8 cellular contexts compared by ENCODE assay signal in the genomic region with DNA sequence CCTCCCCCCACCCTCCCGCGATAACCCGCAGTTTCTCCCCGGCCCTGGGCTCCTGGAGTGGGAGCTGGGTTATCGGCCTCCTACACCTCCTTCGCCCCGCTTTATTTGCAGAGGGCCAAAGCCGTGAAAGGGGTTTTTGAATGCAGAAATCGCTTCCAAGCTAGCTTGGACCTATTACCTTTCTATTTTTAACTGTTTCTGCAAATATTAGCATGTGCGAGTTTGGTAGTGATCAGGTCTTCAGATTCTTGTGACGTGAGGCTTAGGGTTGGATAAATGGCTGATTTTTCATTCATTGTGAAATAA. TPM values are rescaled to one million over a fixed set of nuclear protein-coding genes. Genes with fewer than 3 reads are reported as not detected.
DNase-seq lines count a peak whose midpoint lies in the region; ATAC-seq and TF ChIP-seq lines count a peak whose summit lies in the region.

No MANE protein-coding gene starts in this region.

- H3K9me3 ChIP-seq in left ventricle myocardium inferior (replicated peaks) (no peaks in the 10 kb centered on the region), adrenal gland (replicated peaks in 1 of 3) (no peaks in the 10 kb centered on the region), right lobe of liver (no peaks in the 10 kb centered on the region), transverse colon (no peaks in the 10 kb centered on the region)

- DNase-seq in left ventricle myocardium inferior, result no peak
- DNase-seq in left ventricle myocardium superior, result no peak
- peak in 3 of 7 donors; percentile 69 to 75 (median 73) for DNase-seq in adrenal gland
- no peak for DNase-seq in right lobe of liver
- DNase-seq in transverse colon, result no peak
- no peak for DNase-seq in NCI-H774 (lab: John Stamatoyannopoulos, UW)
- DNase-seq in D341Med (ENCODE audit: low spot score), result no peak
- no peak for DNase-seq in EL

- no peak for TF ChIP-seq CTCF in left ventricle myocardium inferior (IDR thresholded peaks at IDR 0.05; ENCODE audit: borderline replicate concordance)
- no peak for TF ChIP-seq CTCF in adrenal gland (IDR thresholded peaks at IDR 0.05)
- no peak for TF ChIP-seq CTCF in right lobe of liver (IDR thresholded peaks at IDR 0.05)
- TF ChIP-seq CTCF in transverse colon (IDR thresholded peaks at IDR 0.05), result no peak

- H3K27me3 ChIP-seq in left ventricle myocardium inferior (ENCODE audit: low read depth), result no peaks in the 10 kb centered on the region
- H3K27me3 ChIP-seq in adrenal gland, result no peaks in the 10 kb centered on the region
- no peaks in the 10 kb centered on the region for H3K27me3 ChIP-seq in right lobe of liver
- H3K27me3 ChIP-seq in transverse colon, result no peaks in the 10 kb centered on the region

- ATAC-seq in left ventricle myocardium superior (no peak), right lobe of liver (peak in 1 of 4 donors; percentile 0)

- no peak for TF ChIP-seq EP300 in transverse colon (IDR thresholded peaks at IDR 0.05; ENCODE audit: low read depth)

- H3K36me3 ChIP-seq in left ventricle myocardium inferior (no peaks in the 10 kb centered on the region), adrenal gland (replicated peaks in 1 of 2) (no peaks in the 10 kb centered on the region), right lobe of liver (no peaks in the 10 kb centered on the region), transverse colon (peaks cover 0 to 1% (median 0%) of the 10 kb centered on the region in 4 donors)

- TF ChIP-seq POLR2A in adrenal gland (IDR thresholded peaks at IDR 0.05) (no peak), right lobe of liver (IDR thresholded peaks at IDR 0.05) (no peak), transverse colon (IDR thresholded peaks at IDR 0.05) (no peak)

- 2 to 4% (median 3%) methylated on average over 7 to 11 of the region's 11 CpGs for WGBS in adrenal gland, 4 donors
- 10% methylated on average over 6 of the region's 11 CpGs for WGBS in right lobe of liver (ENCODE audit: insufficient coverage, low coverage, low lambda C conversion rate, missing lambda C conversion rate)
- 3% methylated on average over 11 of the region's 11 CpGs; no CpG with 5 or more reads in 1 of the 2 donors for WGBS in transverse colon (ENCODE audit: low coverage in 1 of 2), 2 donors

- H3K4me1 ChIP-seq in left ventricle myocardium inferior (peaks cover 55% of the 10 kb centered on the region), adrenal gland (replicated peaks in 1 of 2) (peaks cover 0 to 33% of the 10 kb centered on the region in 2 donors), right lobe of liver (peaks cover 0 to 22% (median 9%) of the 10 kb centered on the region in 4 donors), transverse colon (peaks cover 0 to 41% (median 8%) of the 10 kb centered on the region in 4 donors)

- intact Hi-C loops in left ventricle myocardium inferior (cut with micrococcal nuclease) (no loop called here), left ventricle myocardium superior (cut with micrococcal nuclease) (no loop called here), adrenal gland (cut with DNase I) (no loop called here), right lobe of liver (cut with DNase I) (no loop called here), transverse colon (cut with DNase I; ENCODE audit: low total_unique reads) (loop anchor here (5.0 kb wide), 1 partner anchor 246 kb away; a partner anchor contains a TSS)

- in situ Hi-C loops in transverse colon (cut with MboI; ENCODE audit: low pct_ligation_motif_present in 1 of 4, low pct_unique_long_range_greater_than_20kb in 1 of 4, low sequenced_read_pairs in 3 of 4), result no loop called here

- peak overlapping the region; percentile 99 for H3K27ac ChIP-seq in left ventricle myocardium inferior (replicated peaks)
- peak overlapping the region; percentile 91 to 99 (median 98) for H3K27ac ChIP-seq in adrenal gland
- peak overlapping the region; percentile 99 for H3K27ac ChIP-seq in right lobe of liver
- peak overlapping the region; percentile 96 to 100 (median 99) for H3K27ac ChIP-seq in transverse colon

- peak overlapping the region; percentile 87 for H3K4me3 ChIP-seq in left ventricle myocardium inferior
- peak overlapping the region; percentile 60 to 79 (median 68) for H3K4me3 ChIP-seq in adrenal gland
- H3K4me3 ChIP-seq in right lobe of liver, result peak overlapping the region; percentile 79 to 87 (median 81)
- H3K4me3 ChIP-seq in transverse colon, result peak overlapping the region; percentile 75 to 94 (median 88)

RNA-seq across cellular contexts. Expression of a gene that starts 1.3 kb away (rescaled TPM):
- total RNA-seq in left ventricle myocardium inferior, result 50.9 TPM
- total RNA-seq in left ventricle myocardium superior, result 51.7 TPM
- 100 to 1,000 TPM in 2 of 8 donors, 10 to 100 TPM in 6; 79.7 to 143 (median 90.3) TPM for total RNA-seq in adrenal gland
- 10 to 100 TPM; 12.6 to 47.0 (median 12.6) TPM for polyA plus RNA-seq in adrenal gland
- total RNA-seq in right lobe of liver, result 10 to 100 TPM; 53.5 to 76.2 (median 63.1) TPM
- 100 to 1,000 TPM in 2 of 4 donors, 10 to 100 TPM in 2; 54.9 to 154 (median 98.0) TPM for total RNA-seq in transverse colon
